ENCODE assay signal across 15 cellular contexts in genomic region chr15:39434126-39434525, GRCh38.
DNase-seq lines count a peak whose midpoint lies in the region; ATAC-seq and TF ChIP-seq lines count a peak whose summit lies in the region.
"Had no signal": no experiment of that assay in that cellular context is flagged by ENCODE, and none has a peak within 500 bp of the region (broad histone marks: within the 10 kb centered on the region; RNA-seq: fewer than 3 reads in every experiment).

No MANE protein-coding gene starts in this region.

- TF ChIP-seq CTCF in GM23338 (conservative IDR thresholded peaks at IDR 0.05; ENCODE audit: low read depth in 2 of 2) = no peak

- no peak for DNase-seq in GM23338 (ENCODE audit: low spot score)
- DNase-seq in brain pericyte (ENCODE audit: low read depth, low spot score) = peak; percentile 11
- peak; percentile 21 for DNase-seq in smooth muscle cell of the brain vasculature (ENCODE audit: low read depth, low spot score)
- no peak for DNase-seq in HuH-7.5 (ENCODE audit: low spot score)
- DNase-seq in LoVo (ENCODE audit: low spot score) = no peak
- no peak for DNase-seq in NCI-H1092 (lab: John Stamatoyannopoulos, UW)
- DNase-seq: ACHN; Calu3; CD4-positive, CD25-positive, alpha-beta regulatory T cell; GM23248; NCI-H1048; NCI-H1694 treated with DMSO at 0.1 percent for 48 hours; PC-9 had no signal

- H3K79me2 ChIP-seq in GM23338 (replicated peaks; ENCODE audit: insufficient read depth) = no peaks in the 10 kb centered on the region

- H3K4me1 Mint-ChIP-seq in GM23338 = peaks cover 35% of the 10 kb centered on the region

- H3K9ac ChIP-seq in muscle layer of colon (ENCODE audit: low read length) = no peak overlapping the region
- H3K9ac ChIP-seq: GM23248 had no signal

- peaks cover 32% of the 10 kb centered on the region for H3K4me1 ChIP-seq in GM23338 (ENCODE audit: insufficient read depth)
- peaks cover 37% of the 10 kb centered on the region for H3K4me1 ChIP-seq in muscle layer of colon (ENCODE audit: insufficient read depth, low read length)

- H3F3A ChIP-seq in GM23338 (replicated peaks; ENCODE audit: low read depth) = no peaks in the 10 kb centered on the region

- no peaks in the 10 kb centered on the region for H3K36me3 Mint-ChIP-seq in GM23338 (ENCODE audit: low read depth)
- H3K36me3 Mint-ChIP-seq: CD4-positive, CD25-positive, alpha-beta regulatory T cell had no signal

- H3K27ac Mint-ChIP-seq in GM23338 = no peak overlapping the region
- H3K27ac Mint-ChIP-seq: CD4-positive, CD25-positive, alpha-beta regulatory T cell had no signal

- H3K9me3 Mint-ChIP-seq in GM23338 = no peaks in the 10 kb centered on the region

- no peaks in the 10 kb centered on the region; the same call in 1 of the 2 replicates for H3K36me3 ChIP-seq in GM23338 (ENCODE audit: insufficient read depth)
- H3K36me3 ChIP-seq in muscle layer of colon (ENCODE audit: insufficient read depth, low read length) = no peaks in the 10 kb centered on the region

- peaks cover 22% of the 10 kb centered on the region for H3K9me2 ChIP-seq in GM23338 (ENCODE audit: insufficient read depth)

- no peak overlapping the region for H3K4me3 Mint-ChIP-seq in GM23338
- H3K4me3 Mint-ChIP-seq: CD4-positive, CD25-positive, alpha-beta regulatory T cell had no signal

- H4K20me1 ChIP-seq in GM23338 (replicated peaks; ENCODE audit: insufficient read depth) = no peaks in the 10 kb centered on the region

- no peak overlapping the region for H3K4me3 ChIP-seq in GM23338
- no peak overlapping the region for H3K4me3 ChIP-seq in muscle layer of colon (ENCODE audit: low read depth in 1 of 2, low read length in 2 of 2)
- H3K4me3 ChIP-seq: GM23248, PC-9 had no signal

- H3K4me2 ChIP-seq in GM23338 = peak overlapping the region; percentile 4; the same call in 1 of the 2 replicates
- H3K4me2 ChIP-seq: PC-9 had no signal

- H3K27ac ChIP-seq in GM23338 (ENCODE audit: low read depth) (no peak overlapping the region), muscle layer of colon (ENCODE audit: low read depth, low read length) (peak overlapping the region; percentile 54)
- H3K27ac ChIP-seq: GM23248, PC-9 had no signal

- H3K27me3 ChIP-seq in GM23338 (ENCODE audit: insufficient read depth) (no peaks in the 10 kb centered on the region), muscle layer of colon (ENCODE audit: control insufficient read depth in 1 of 2, insufficient read depth in 2 of 2, low read length in 2 of 2) (no peaks in the 10 kb centered on the region)

- ATAC-seq in GM23338 (no peak), GM19467 (IDR thresholded peaks at IDR 0.05; ENCODE audit: unreplicated experiment) (no peak)

- peaks cover 1% of the 10 kb centered on the region for H3K27me3 Mint-ChIP-seq in GM23338 (ENCODE audit: insufficient read depth, low read depth, poor library complexity)

- H3K9me3 ChIP-seq in muscle layer of colon (ENCODE audit: low read length) = no peaks in the 10 kb centered on the region

- H2AFZ ChIP-seq in GM23338 = no peak overlapping the region
- H2AFZ ChIP-seq: GM23248, PC-9 had no signal

TF ChIP-seq in GM23338, 12 proteins besides CTCF, POLR2A, EP300 and RAD21:
- no peak for TF ChIP-seq NANOG (IDR thresholded peaks at IDR 0.05; ENCODE audit: borderline replicate concordance)
- TF ChIP-seq STAT1 (IDR thresholded peaks at IDR 0.05; ENCODE audit: unreplicated experiment) = no peak
- TF ChIP-seq ZNF462 (CRISPR knock-in tag; IDR thresholded peaks at IDR 0.05) = no peak
- no peak for TF ChIP-seq ZNF331 (CRISPR knock-in tag; IDR thresholded peaks at IDR 0.05; ENCODE audit: low read depth)
- TF ChIP-seq, protein P1, sequence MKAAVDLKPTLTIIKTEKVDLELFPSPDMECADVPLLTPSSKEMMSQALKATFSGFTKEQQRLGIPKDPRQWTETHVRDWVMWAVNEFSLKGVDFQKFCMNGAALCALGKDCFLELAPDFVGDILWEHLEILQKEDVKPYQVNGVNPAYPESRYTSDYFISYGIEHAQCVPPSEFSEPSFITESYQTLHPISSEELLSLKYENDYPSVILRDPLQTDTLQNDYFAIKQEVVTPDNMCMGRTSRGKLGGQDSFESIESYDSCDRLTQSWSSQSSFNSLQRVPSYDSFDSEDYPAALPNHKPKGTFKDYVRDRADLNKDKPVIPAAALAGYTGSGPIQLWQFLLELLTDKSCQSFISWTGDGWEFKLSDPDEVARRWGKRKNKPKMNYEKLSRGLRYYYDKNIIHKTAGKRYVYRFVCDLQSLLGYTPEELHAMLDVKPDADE (IDR thresholded peaks at IDR 0.05) = no peak
- TF ChIP-seq CREB1 (CRISPR knock-in tag; IDR thresholded peaks at IDR 0.05; ENCODE audit: low read depth) = no peak
- TF ChIP-seq POLR2AphosphoS5 (IDR thresholded peaks at IDR 0.05; ENCODE audit: low read depth) = no peak
- TF ChIP-seq EZH2phosphoT487 (IDR thresholded peaks at IDR 0.05; ENCODE audit: unreplicated experiment) = no peak
- TF ChIP-seq EZH2 (IDR thresholded peaks at IDR 0.05; ENCODE audit: low read depth, unreplicated experiment) = no peak
TF ChIP-seq in GM23338: peak in this region for 0.

Comparison
In these comparisons a context has a peak if more than half of its experiments do, and no peak if none do; other contexts are left out.
1. DNase-seq: peak in brain pericyte (single experiment) and smooth muscle cell of the brain vasculature (single experiment); none in GM23338 (single experiment), HuH-7.5 (single experiment), LoVo (single experiment) and NCI-H1092 (single experiment).